15 cellular contexts compared by ENCODE assay signal in genomic region chr13:113417008-113417735, GRCh38. TPM values are rescaled to one million over a fixed set of nuclear protein-coding genes. Genes with fewer than 3 reads are reported as not detected.
"Had no signal": no experiment of that assay in that cellular context is flagged by ENCODE, and none has a peak within 500 bp of the region (broad histone marks: within the 10 kb centered on the region; RNA-seq: fewer than 3 reads in every experiment).

No MANE protein-coding gene starts in this region.

- H3K4me3 Mint-ChIP-seq: activated B cell treated with CpG ODN at 0.5 μM for 24 hours; activated CD4-positive, alpha-beta T cell treated with anti-CD3 and anti-CD28 coated beads, Interleukin-2, amount 10 ng/mL, durations not matched to agents 7 days and 5 days; activated naive CD4-positive, alpha-beta T cell treated with anti-CD3 and anti-CD28 coated beads for 36 hours; T-helper 1 cell treated with Interleukin-12 subunit alpha and Interleukin-12 subunit beta and Interleukin-4 antibody, amounts not matched to agents 30 μg/mL and 1 μg/mL, for 36 hours had no signal

- H3K27ac Mint-ChIP-seq: activated B cell treated with CpG ODN at 0.5 μM for 24 hours; activated CD4-positive, alpha-beta T cell treated with anti-CD3 and anti-CD28 coated beads, Interleukin-2, amount 10 ng/mL, durations not matched to agents 7 days and 5 days; activated naive CD4-positive, alpha-beta T cell treated with anti-CD3 and anti-CD28 coated beads for 36 hours; T-helper 1 cell treated with Interleukin-12 subunit alpha and Interleukin-12 subunit beta and Interleukin-4 antibody, amounts not matched to agents 30 μg/mL and 1 μg/mL, for 36 hours had no signal

- H3K36me3 ChIP-seq: adrenal gland, neutrophil, right lobe of liver, suprapubic skin had no signal

- H3K9me3 ChIP-seq: adrenal gland, body of pancreas, neutrophil, right lobe of liver, suprapubic skin had no signal

- H3K4me1 ChIP-seq: adrenal gland, body of pancreas, right lobe of liver had no signal

- DNase-seq: activated B cell treated with CpG ODN at 0.5 μM for 24 hours; activated CD4-positive, alpha-beta T cell treated with anti-CD3 and anti-CD28 coated beads, Interleukin-2, amount 10 ng/mL, durations not matched to agents 7 days and 5 days; activated CD8-positive, alpha-beta memory T cell treated with anti-CD3 and anti-CD28 coated beads for 24 hours; activated naive CD4-positive, alpha-beta T cell treated with anti-CD3 and anti-CD28 coated beads for 36 hours; adrenal gland; body of pancreas; dorsolateral prefrontal cortex; head of caudate nucleus; stimulated activated CD4-positive, alpha-beta T cell treated with anti-CD3 and anti-CD28 coated beads, Interleukin-2, amount 100 ng/mL, for 24 hours; stimulated activated naive CD4-positive, alpha-beta T cell had no signal

- ATAC-seq: body of pancreas, esophagus mucosa had no signal

- H3K27me3 Mint-ChIP-seq: activated B cell treated with CpG ODN at 0.5 μM for 24 hours; activated CD4-positive, alpha-beta T cell treated with anti-CD3 and anti-CD28 coated beads, Interleukin-2, amount 10 ng/mL, durations not matched to agents 7 days and 5 days had no signal

- H3K4me3 ChIP-seq: adrenal gland, body of pancreas, dorsolateral prefrontal cortex, right lobe of liver, suprapubic skin had no signal

- H3K9me3 Mint-ChIP-seq: activated naive CD4-positive, alpha-beta T cell treated with anti-CD3 and anti-CD28 coated beads for 36 hours; T-helper 1 cell treated with Interleukin-12 subunit alpha and Interleukin-12 subunit beta and Interleukin-4 antibody, amounts not matched to agents 30 μg/mL and 1 μg/mL, for 36 hours had no signal

- H3K4me1 Mint-ChIP-seq: activated CD4-positive, alpha-beta T cell treated with anti-CD3 and anti-CD28 coated beads, Interleukin-2, amount 10 ng/mL, durations not matched to agents 7 days and 5 days had no signal

- H3K27me3 ChIP-seq: adrenal gland, body of pancreas, dorsolateral prefrontal cortex, right lobe of liver had no signal

- H3K27ac ChIP-seq: adrenal gland, body of pancreas, dorsolateral prefrontal cortex, neutrophil, right lobe of liver, suprapubic skin had no signal

RNA-seq across cellular contexts. Expression of gene GRTP1, which starts 53.2 kb away (rescaled TPM):
- total RNA-seq: activated B cell treated with CpG ODN at 0.5 μM for 24 hours had no signal
